9 cellular contexts compared by ENCODE assay signal in the genomic region with DNA sequence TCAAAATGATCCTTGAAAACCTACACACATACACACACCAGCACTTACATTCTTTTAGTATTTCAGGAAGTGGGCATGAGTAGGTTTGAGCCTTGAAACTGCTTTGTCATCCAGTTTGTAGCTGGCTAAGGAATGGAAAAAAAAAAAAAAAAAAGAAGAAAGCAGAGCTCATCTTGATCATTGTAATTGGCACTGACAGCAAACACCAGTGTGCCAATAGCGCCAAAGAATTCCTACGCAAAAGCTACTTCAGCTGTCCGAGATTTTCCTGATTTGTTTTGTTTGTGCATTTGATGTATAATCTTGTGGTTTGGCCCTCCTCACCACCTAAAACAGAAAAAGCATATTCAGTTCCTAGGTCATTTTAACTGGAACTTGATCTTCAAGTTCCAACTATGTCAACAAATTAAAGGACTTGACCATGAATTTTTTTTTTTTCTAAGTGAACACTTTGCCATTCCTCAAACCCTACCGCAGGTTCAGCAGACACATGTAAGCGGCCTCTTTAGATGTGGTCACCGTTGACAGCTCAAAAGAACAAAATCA. TPM values are rescaled to one million over a fixed set of nuclear protein-coding genes. Genes with fewer than 3 reads are reported as not detected.
A peak's percentile ranks its signal among the peaks of the same experiment; 100 is the strongest.
DNase-seq lines count a peak whose midpoint lies in the region; ATAC-seq, FAIRE-seq and TF ChIP-seq lines count a peak whose summit lies in the region.
"Had no signal": no experiment of that assay in that cellular context is flagged by ENCODE, and none has a peak within 500 bp of the region (broad histone marks: within the 10 kb centered on the region; RNA-seq: fewer than 3 reads in every experiment).

No MANE protein-coding gene starts in this region.

- DNase-seq in GM23248 (peak; percentile 47), NCI-H510A treated with DMSO at 0.1 percent for 48 hours (lab: John Stamatoyannopoulos, UW) (peak; percentile 53), psoas muscle (no peak), T-helper 17 cell (no peak), NCI-H2029 (lab: John Stamatoyannopoulos, UW) (no peak), NCI-H1417 treated with DMSO at 0.1 percent for 48 hours (lab: John Stamatoyannopoulos, UW) (no peak)
- DNase-seq: activated T-cell treated with anti-CD3 and anti-CD28 coated beads, Interleukin-2, amount 50 U/mL, for 4 hours had no signal

- H4K20me1 ChIP-seq in GM23248 (ENCODE audit: insufficient read depth), result no peaks in the 10 kb centered on the region

- intact Hi-C loops in psoas muscle (cut with DNase I), result no loop called here

- H3K27me3 ChIP-seq in GM23248 (replicated peaks; ENCODE audit: insufficient read depth) (no peaks in the 10 kb centered on the region), psoas muscle (ENCODE audit: insufficient read depth in 3 of 3, low read length in 2 of 3) (no peaks in the 10 kb centered on the region)

- H3K79me2 ChIP-seq in GM23248 (ENCODE audit: insufficient read depth), result peaks cover 81% of the 10 kb centered on the region

- peak in 3 of 4 donors; percentile 21 to 29 (median 24) for ATAC-seq in psoas muscle
- ATAC-seq in T-helper 17 cell, result no peak
- no peak for ATAC-seq in GM18909 (IDR thresholded peaks at IDR 0.05; ENCODE audit: poor library complexity, unreplicated experiment)
- ATAC-seq: activated T-cell treated with anti-CD3 and anti-CD28 coated beads, Interleukin-2, amount 50 U/mL, for 4 hours had no signal

- H3K4me3 ChIP-seq in GM23248 (no peak overlapping the region), psoas muscle (no peak overlapping the region)

- H3K9me2 ChIP-seq in GM23248 (ENCODE audit: insufficient read depth), result no peaks in the 10 kb centered on the region

- H3K4me1 ChIP-seq in GM23248 (ENCODE audit: insufficient read depth), result peaks cover 22% of the 10 kb centered on the region; the same call in 1 of the 2 replicates
- H3K4me1 ChIP-seq in psoas muscle, result peaks cover 4% of the 10 kb centered on the region

- FAIRE-seq in endometrium (lab: Jason Lieb, UNC), result peak; percentile 48

- H3K9ac ChIP-seq in GM23248, result no peak overlapping the region

- H3F3A ChIP-seq in GM23248 (ENCODE audit: insufficient read depth), result peaks cover 44% of the 10 kb centered on the region

- H3K27ac ChIP-seq in GM23248, result peak overlapping the region; percentile 18
- peak overlapping the region; percentile 25 for H3K27ac ChIP-seq in psoas muscle

- H3K9me3 ChIP-seq in GM23248 (ENCODE audit: low read depth) (no peaks in the 10 kb centered on the region), psoas muscle (no peaks in the 10 kb centered on the region), T-helper 17 cell (ENCODE audit: control insufficient read depth, low read length, poor library complexity, severe bottlenecking) (no peaks in the 10 kb centered on the region)

- H3K4me2 ChIP-seq in GM23248 (ENCODE audit: unreplicated experiment), result no peak overlapping the region

- no peaks in the 10 kb centered on the region for H3K4me1 Mint-ChIP-seq in T-helper 17 cell

- H3K36me3 Mint-ChIP-seq in T-helper 17 cell (ENCODE audit: low read depth), result no peaks in the 10 kb centered on the region

- 83 to 91% methylated on average over 6 of the region's 6 CpGs for WGBS in GM23248 (ENCODE audit: low coverage in 1 of 2, low lambda C conversion rate in 2 of 2, missing lambda C conversion rate in 2 of 2), 2 experiments
- WGBS in psoas muscle, 3 donors, result 48 to 60% (median 53%) methylated on average over 6 of the region's 6 CpGs

- no peak for TF ChIP-seq CTCF in psoas muscle (IDR thresholded peaks at IDR 0.05)

- H3K4me3 Mint-ChIP-seq in T-helper 17 cell, result no peak overlapping the region
- H3K4me3 Mint-ChIP-seq: activated T-cell treated with anti-CD3 and anti-CD28 coated beads, Interleukin-2, amount 50 U/mL, for 4 hours had no signal

- in situ Hi-C loops in GM23248 (cut with MboI), result no loop called here

- H2AFZ ChIP-seq in GM23248, result no peak overlapping the region

- H3K36me3 ChIP-seq in GM23248 (ENCODE audit: low read depth) (peaks cover 42% of the 10 kb centered on the region), psoas muscle (ENCODE audit: insufficient read depth in 1 of 2, low read depth in 1 of 2) (no peaks in the 10 kb centered on the region)

- H3K27ac Mint-ChIP-seq in T-helper 17 cell, result no peak overlapping the region

- no peaks in the 10 kb centered on the region for H3K27me3 Mint-ChIP-seq in T-helper 17 cell

RNA-seq across cellular contexts. Expression of gene FLRT2, which starts 57.3 kb away (rescaled TPM):
- 72.8 and 94.1 TPM in 2 replicates for total RNA-seq in GM23248 (2014; rRNA removed; shearing (Covaris generic))
- 34.9 and 40.0 TPM in 2 replicates for polyA plus RNA-seq in GM23248 (2016; fragmentation: Nextera tagmentation; extraction: Ambion mirVana)
- 10 to 100 TPM in 1 of 4 donors, 1 to 10 TPM in 3; 2.4 to 10.2 (median 7.0) TPM for total RNA-seq in psoas muscle
- 1 to 10 TPM; 1.3 to 2.4 (median 1.5) TPM for polyA plus RNA-seq in psoas muscle
- not detected for total RNA-seq in T-helper 17 cell

Comparison
In these comparisons a context has a peak if more than half of its experiments do, and no peak if none do; other contexts are left out.
1. DNase-seq: peak in GM23248 (single experiment) and NCI-H510A treated with DMSO at 0.1 percent for 48 hours (single experiment); none in psoas muscle (0 of 2), T-helper 17 cell (0 of 3), NCI-H2029 (single experiment) and NCI-H1417 treated with DMSO at 0.1 percent for 48 hours (single experiment).
2. ATAC-seq: peak in psoas muscle (3 of 4); none in T-helper 17 cell (single experiment) and GM18909 (single experiment).